1 cellular context compared by ENCODE assay signal in genomic region chr20:43190332-43190953, GRCh38.
TF ChIP-seq lines count a peak whose summit lies in the region.

No MANE protein-coding gene starts in this region.

TF ChIP-seq in SK-N-SH, 30 proteins besides CTCF, POLR2A, EP300 and RAD21 (continued from another document):
- TF ChIP-seq, protein P1, sequence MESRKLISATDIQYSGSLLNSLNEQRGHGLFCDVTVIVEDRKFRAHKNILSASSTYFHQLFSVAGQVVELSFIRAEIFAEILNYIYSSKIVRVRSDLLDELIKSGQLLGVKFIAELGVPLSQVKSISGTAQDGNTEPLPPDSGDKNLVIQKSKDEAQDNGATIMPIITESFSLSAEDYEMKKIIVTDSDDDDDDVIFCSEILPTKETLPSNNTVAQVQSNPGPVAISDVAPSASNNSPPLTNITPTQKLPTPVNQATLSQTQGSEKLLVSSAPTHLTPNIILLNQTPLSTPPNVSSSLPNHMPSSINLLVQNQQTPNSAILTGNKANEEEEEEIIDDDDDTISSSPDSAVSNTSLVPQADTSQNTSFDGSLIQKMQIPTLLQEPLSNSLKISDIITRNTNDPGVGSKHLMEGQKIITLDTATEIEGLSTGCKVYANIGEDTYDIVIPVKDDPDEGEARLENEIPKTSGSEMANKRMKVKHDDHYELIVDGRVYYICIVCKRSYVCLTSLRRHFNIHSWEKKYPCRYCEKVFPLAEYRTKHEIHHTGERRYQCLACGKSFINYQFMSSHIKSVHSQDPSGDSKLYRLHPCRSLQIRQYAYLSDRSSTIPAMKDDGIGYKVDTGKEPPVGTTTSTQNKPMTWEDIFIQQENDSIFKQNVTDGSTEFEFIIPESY (IDR thresholded peaks at IDR 0.05; ENCODE audit: borderline replicate concordance, low read depth): no peak
- no peak for TF ChIP-seq POLR2AphosphoS5 (IDR thresholded peaks at IDR 0.05; ENCODE audit: low read depth, low read length)
- no peak for TF ChIP-seq TEAD4 (IDR thresholded peaks at IDR 0.05; ENCODE audit: borderline replicate concordance, insufficient read depth)
- TF ChIP-seq MEF2A (IDR thresholded peaks at IDR 0.05; ENCODE audit: borderline replicate concordance, low read depth): no peak
- TF ChIP-seq GATA2 (CRISPR knock-in tag; IDR thresholded peaks at IDR 0.05): no peak
- no peak for TF ChIP-seq SIN3A (IDR thresholded peaks at IDR 0.05; ENCODE audit: borderline replicate concordance, low read depth, low read length)
- TF ChIP-seq ELF1 (IDR thresholded peaks at IDR 0.05): no peak
- TF ChIP-seq PBX3 (IDR thresholded peaks at IDR 0.05): no peak
- no peak for TF ChIP-seq MXI1 (IDR thresholded peaks at IDR 0.05; ENCODE audit: low read depth, low read length)
- TF ChIP-seq FOSL2 (IDR thresholded peaks at IDR 0.05; ENCODE audit: borderline replicate concordance, low read depth): no peak
- TF ChIP-seq NFIC (IDR thresholded peaks at IDR 0.05; ENCODE audit: borderline replicate concordance): no peak
